ENCODE assay signal across 13 cellular contexts in genomic region chr5:181163487-181164075, GRCh38. TPM values are rescaled to one million over a fixed set of nuclear protein-coding genes. Genes with fewer than 3 reads are reported as not detected.
DNase-seq lines count a peak whose midpoint lies in the region; ATAC-seq, FAIRE-seq and TF ChIP-seq lines count a peak whose summit lies in the region.
"Had no signal": no experiment of that assay in that cellular context is flagged by ENCODE, and none has a peak within 500 bp of the region (broad histone marks: within the 10 kb centered on the region; RNA-seq: fewer than 3 reads in every experiment).

No MANE protein-coding gene starts in this region.

- H3K27me3 Mint-ChIP-seq in CD8-positive, alpha-beta memory T cell, result peaks cover 40 to 50% of the 10 kb centered on the region in 2 donors
- peaks cover 5% of the 10 kb centered on the region for H3K27me3 Mint-ChIP-seq in HFFc6 (ENCODE audit: insufficient read depth)
- H3K27me3 Mint-ChIP-seq in activated CD8-positive, alpha-beta T cell treated with anti-CD3 and anti-CD28 coated beads for 36 hours, result peaks cover 31% of the 10 kb centered on the region

- no peaks in the 10 kb centered on the region for H3K36me3 Mint-ChIP-seq in CD8-positive, alpha-beta memory T cell
- H3K36me3 Mint-ChIP-seq in HFFc6 (ENCODE audit: low read depth), result no peaks in the 10 kb centered on the region
- H3K36me3 Mint-ChIP-seq in activated CD8-positive, alpha-beta T cell treated with anti-CD3 and anti-CD28 coated beads for 36 hours (ENCODE audit: low read depth), result no peaks in the 10 kb centered on the region

- peak overlapping the region in 4 of 7 donors; percentile 38 to 79 (median 54) for H3K4me3 Mint-ChIP-seq in CD8-positive, alpha-beta memory T cell
- peak overlapping the region; percentile 86 for H3K4me3 Mint-ChIP-seq in HFFc6
- peak overlapping the region; percentile 57 for H3K4me3 Mint-ChIP-seq in activated CD8-positive, alpha-beta T cell treated with anti-CD3 and anti-CD28 coated beads for 36 hours

- peak overlapping the region; percentile 63 for H3K27ac ChIP-seq in CD8-positive, alpha-beta memory T cell (ENCODE audit: low read depth, low read length)
- H3K27ac ChIP-seq in keratinocyte (ENCODE audit: control insufficient read depth, insufficient read depth, low read length) (no peak overlapping the region), psoas muscle (no peak overlapping the region), tibial artery (no peak overlapping the region)
- H3K27ac ChIP-seq: heart left ventricle, VCaP had no signal

- dilution Hi-C loops in keratinocyte (cut with MboI; ENCODE audit: extremely low pct_ligation_motif_present, low sequenced_read_pairs), result no loop called here

- no peaks in the 10 kb centered on the region for H3K79me2 ChIP-seq in keratinocyte (ENCODE audit: control insufficient read depth, insufficient read depth, low read length)

- no peaks in the 10 kb centered on the region for H3K27me3 ChIP-seq in CD8-positive, alpha-beta memory T cell (ENCODE audit: insufficient read depth, low read length, poor library complexity, severe bottlenecking)
- H3K27me3 ChIP-seq in keratinocyte (ENCODE audit: control insufficient read depth, extremely low read depth, insufficient read depth, low read length), result no peaks in the 10 kb centered on the region
- H3K27me3 ChIP-seq in psoas muscle (ENCODE audit: insufficient read depth in 3 of 3, low read length in 2 of 3), result peaks cover 0 to 40% (median 4%) of the 10 kb centered on the region in 3 donors
- H3K27me3 ChIP-seq in tibial artery, result peaks cover 0 to 51% of the 10 kb centered on the region in 2 donors

- peak overlapping the region in 7 of 8 donors; percentile 13 to 98 (median 90) for H3K27ac Mint-ChIP-seq in CD8-positive, alpha-beta memory T cell
- peak overlapping the region; percentile 59 for H3K27ac Mint-ChIP-seq in HFFc6
- peak overlapping the region; percentile 85 for H3K27ac Mint-ChIP-seq in activated CD8-positive, alpha-beta T cell treated with anti-CD3 and anti-CD28 coated beads for 36 hours

- POLR2A ChIA-PET in CD8-positive, alpha-beta memory T cell (lab: Charles Lee), result interaction anchor here (0.6 kb wide), 1 partner anchor 86 kb away, joined by 3 read pairs; no protein-coding TSS in a partner anchor
- POLR2A ChIA-PET in activated CD8-positive, alpha-beta T cell treated with anti-CD3 and anti-CD28 coated beads for 36 hours (lab: Charles Lee), result interaction anchor here (0.7 to 2.4 kb wide), 2 partner anchors 10 to 130 kb away, joined by 3 to 11 read pairs; no protein-coding TSS in a partner anchor

- DNase-seq in CD8-positive, alpha-beta memory T cell, result no peak
- DNase-seq in HFFc6 (peak; percentile 40), keratinocyte (ENCODE audit: low read depth, low spot score) (no peak), EL (no peak), psoas muscle (no peak), tibial artery (no peak), posterior vena cava (ENCODE audit: low spot score) (no peak)
- peak; percentile 41 for DNase-seq in activated CD8-positive, alpha-beta T cell treated with anti-CD3 and anti-CD28 coated beads for 36 hours
- DNase-seq: heart left ventricle, NCI-H2171 treated with DMSO at 0.1 percent for 48 hours, retina had no signal

- TF ChIP-seq CTCF in HFFc6 (IDR thresholded peaks at IDR 0.05) (0 out of 2 replicates have a peak, but pooled peaks have one; percentile 10), keratinocyte (optimal IDR thresholded peaks at IDR 0.05 in 1 of 3, IDR thresholded peaks at IDR 0.05 in 1 of 3, conservative IDR thresholded peaks at IDR 0.05 in 1 of 3; ENCODE audit: extremely low read depth in 1 of 3, insufficient read depth in 2 of 3, low read length in 3 of 3) (no peak), psoas muscle (IDR thresholded peaks at IDR 0.05) (no peak), tibial artery (IDR thresholded peaks at IDR 0.05) (no peak)
- no peak for TF ChIP-seq CTCF in activated CD8-positive, alpha-beta T cell treated with anti-CD3 and anti-CD28 coated beads for 36 hours (IDR thresholded peaks at IDR 0.05)

- peak overlapping the region; percentile 16 for H3K4me2 ChIP-seq in keratinocyte (ENCODE audit: control insufficient read depth, extremely low read depth, insufficient read depth, low read depth, low read length)

- H3K4me3 ChIP-seq in CD8-positive, alpha-beta memory T cell (ENCODE audit: low read length), result no peak overlapping the region
- H3K4me3 ChIP-seq in keratinocyte (ENCODE audit: control insufficient read depth in 2 of 3, extremely low read depth in 1 of 3, insufficient read depth in 2 of 3, low read depth in 1 of 3, low read length in 3 of 3), result no peak overlapping the region
- no peak overlapping the region for H3K4me3 ChIP-seq in psoas muscle
- no peak overlapping the region for H3K4me3 ChIP-seq in tibial artery

- WGBS in psoas muscle, 3 donors, result 64 to 67% (median 66%) methylated on average over 14 to 16 of the region's 16 CpGs

- H3K9ac ChIP-seq in keratinocyte (ENCODE audit: control insufficient read depth, extremely low read depth, insufficient read depth, low read length), result no peak overlapping the region

- no peak for ATAC-seq in activated CD8-positive, alpha-beta T cell treated with anti-CD3 and anti-CD28 coated beads for 36 hours
- ATAC-seq in psoas muscle, result no peak
- ATAC-seq: heart left ventricle had no signal

- H3K9me1 ChIP-seq in keratinocyte (ENCODE audit: control insufficient read depth, extremely low read depth, insufficient read depth, low read length), result no peaks in the 10 kb centered on the region

- intact Hi-C loops in activated CD8-positive, alpha-beta T cell treated with anti-CD3 and anti-CD28 coated beads for 36 hours (cut with micrococcal nuclease), result no loop called here
- intact Hi-C loops in psoas muscle (cut with DNase I) (no loop called here), tibial artery (cut with DNase I; ENCODE audit: low total_unique reads) (no loop called here), posterior vena cava (cut with DNase I) (no loop called here)

- peaks cover 27% of the 10 kb centered on the region for H3K4me1 ChIP-seq in CD8-positive, alpha-beta memory T cell (ENCODE audit: insufficient read depth, low read length)
- H3K4me1 ChIP-seq in keratinocyte (ENCODE audit: control insufficient read depth, extremely low read depth, insufficient read depth, low read length) (peaks cover 15% of the 10 kb centered on the region), psoas muscle (peaks cover 5% of the 10 kb centered on the region), tibial artery (peaks cover 0 to 8% (median 0%) of the 10 kb centered on the region in 4 donors)

- H3K9me3 ChIP-seq in CD8-positive, alpha-beta memory T cell (ENCODE audit: low read length), result no peaks in the 10 kb centered on the region
- H3K9me3 ChIP-seq in keratinocyte (ENCODE audit: control insufficient read depth, low read depth, low read length) (no peaks in the 10 kb centered on the region), psoas muscle (no peaks in the 10 kb centered on the region), tibial artery (no peaks in the 10 kb centered on the region)
- H3K9me3 ChIP-seq: heart left ventricle had no signal

- CTCF ChIA-PET in CD8-positive, alpha-beta memory T cell (lab: Charles Lee), result interaction anchor here (1.1 kb wide), 1 partner anchor 26 kb away, joined by 3 read pairs; no protein-coding TSS in a partner anchor
- CTCF ChIA-PET in activated CD8-positive, alpha-beta T cell treated with anti-CD3 and anti-CD28 coated beads for 36 hours (lab: Charles Lee), result interaction anchor here (0.6 kb wide), 1 partner anchor 79 kb away, joined by 3 read pairs; no protein-coding TSS in a partner anchor

- no peaks in the 10 kb centered on the region for H3K36me3 ChIP-seq in CD8-positive, alpha-beta memory T cell (ENCODE audit: insufficient read depth, low read length)
- H3K36me3 ChIP-seq in keratinocyte (ENCODE audit: control insufficient read depth in 2 of 2, extremely low read depth in 1 of 2, insufficient read depth in 2 of 2, low read length in 2 of 2) (no peaks in the 10 kb centered on the region), psoas muscle (ENCODE audit: insufficient read depth in 1 of 2, low read depth in 1 of 2) (no peaks in the 10 kb centered on the region), tibial artery (no peaks in the 10 kb centered on the region)
- H3K36me3 ChIP-seq: heart left ventricle had no signal

- no peak for FAIRE-seq in keratinocyte (lab: Jason Lieb, UNC)
- FAIRE-seq: bronchial epithelial cell had no signal

- no peaks in the 10 kb centered on the region for H4K20me1 ChIP-seq in keratinocyte (ENCODE audit: control insufficient read depth, extremely low read depth, insufficient read depth, low read length)

- H3K4me1 Mint-ChIP-seq in CD8-positive, alpha-beta memory T cell, result peaks cover 13 to 46% (median 34%) of the 10 kb centered on the region in 3 donors
- peaks cover 63% of the 10 kb centered on the region for H3K4me1 Mint-ChIP-seq in HFFc6 (ENCODE audit: low read depth)
- H3K4me1 Mint-ChIP-seq in activated CD8-positive, alpha-beta T cell treated with anti-CD3 and anti-CD28 coated beads for 36 hours (ENCODE audit: low read depth), result peaks cover 57% of the 10 kb centered on the region

- no peak overlapping the region for H2AFZ ChIP-seq in keratinocyte (ENCODE audit: control insufficient read depth, low read length)

- H3K9me3 Mint-ChIP-seq in CD8-positive, alpha-beta memory T cell, result peaks cover 0 to 2% (median 0%) of the 10 kb centered on the region in 5 donors
- H3K9me3 Mint-ChIP-seq in HFFc6, result no peaks in the 10 kb centered on the region
- H3K9me3 Mint-ChIP-seq in activated CD8-positive, alpha-beta T cell treated with anti-CD3 and anti-CD28 coated beads for 36 hours, result no peaks in the 10 kb centered on the region

RNA-seq across cellular contexts. Expression of gene OR2V2, which starts 16.2 kb away (rescaled TPM):
- total RNA-seq in CD8-positive, alpha-beta memory T cell, result not detected
- not detected for polyA plus RNA-seq in CD8-positive, alpha-beta memory T cell
- total RNA-seq in HFFc6 (2021; fragmentation: NEBNext Ultra II Directional; extraction: Animal tissue kit (Norgen Biotek cat#: 25700)), result not detected
- not detected for total RNA-seq in activated CD8-positive, alpha-beta T cell treated with anti-CD3 and anti-CD28 coated beads for 36 hours
- polyA plus RNA-seq in keratinocyte (not detected in 3 replicates), psoas muscle (not detected)
- not detected for polyA plus RNA-seq in keratinocyte (2011; ENCODE audit: low read depth)
- polyA plus RNA-seq in keratinocyte (2011; cell fraction: cytosol; rRNA removed), result not detected in 2 replicates
- polyA plus RNA-seq in keratinocyte (2011; cell fraction: nucleus; rRNA removed), result not detected in 2 replicates
- not detected in 2 replicates for polyA plus RNA-seq in keratinocyte (2012; ENCODE audit: low replicate concordance)
- polyA minus RNA-seq in keratinocyte, result not detected in 3 replicates
- not detected for polyA minus RNA-seq in keratinocyte (2011; cell fraction: cytosol; rRNA and poly(A)+ RNA removed)
- not detected in 2 replicates for polyA minus RNA-seq in keratinocyte (2011; cell fraction: nucleus; rRNA and poly(A)+ RNA removed)
- total RNA-seq in psoas muscle (not detected), posterior vena cava (not detected)
- total RNA-seq: bronchial epithelial cell, heart left ventricle had no signal
- polyA plus RNA-seq: heart left ventricle had no signal

RNA-seq across cellular contexts. Expression of gene OR2V1, which starts 32.6 kb away (rescaled TPM):
- not detected for total RNA-seq in CD8-positive, alpha-beta memory T cell
- not detected for polyA plus RNA-seq in CD8-positive, alpha-beta memory T cell
- total RNA-seq in HFFc6 (2021; fragmentation: NEBNext Ultra II Directional; extraction: Animal tissue kit (Norgen Biotek cat#: 25700)), result not detected
- not detected for total RNA-seq in activated CD8-positive, alpha-beta T cell treated with anti-CD3 and anti-CD28 coated beads for 36 hours
- polyA plus RNA-seq in keratinocyte, result not detected in 3 replicates
- not detected for polyA plus RNA-seq in keratinocyte (2011; ENCODE audit: low read depth)
- not detected in 2 replicates for polyA plus RNA-seq in keratinocyte (2011; cell fraction: cytosol; rRNA removed)
- polyA plus RNA-seq in keratinocyte (2011; cell fraction: nucleus; rRNA removed), result not detected in 2 replicates
- not detected in 2 replicates for polyA plus RNA-seq in keratinocyte (2012; ENCODE audit: low replicate concordance)
- polyA minus RNA-seq in keratinocyte, result not detected in 3 replicates
- not detected for polyA minus RNA-seq in keratinocyte (2011; cell fraction: cytosol; rRNA and poly(A)+ RNA removed)
- polyA minus RNA-seq in keratinocyte (2011; cell fraction: nucleus; rRNA and poly(A)+ RNA removed), result not detected in 2 replicates
- total RNA-seq in psoas muscle, result not detected
- polyA plus RNA-seq in psoas muscle, result not detected
- total RNA-seq in posterior vena cava, result not detected
- total RNA-seq: bronchial epithelial cell, heart left ventricle had no signal
- polyA plus RNA-seq: heart left ventricle had no signal

RNA-seq across cellular contexts. Expression of gene TRIM7, which starts 41.4 kb away (rescaled TPM):
- total RNA-seq in CD8-positive, alpha-beta memory T cell, result 1 to 10 TPM; 2.2 to 2.3 TPM
- polyA plus RNA-seq in CD8-positive, alpha-beta memory T cell, result 0.74 TPM
- 1 to 10 TPM; 2.8 to 7.5 (median 5.3) TPM for total RNA-seq in HFFc6 (2021; fragmentation: NEBNext Ultra II Directional; extraction: Animal tissue kit (Norgen Biotek cat#: 25700))
- total RNA-seq in activated CD8-positive, alpha-beta T cell treated with anti-CD3 and anti-CD28 coated beads for 36 hours, result 1 to 10 TPM; 1.1 to 3.0 TPM
- polyA plus RNA-seq in keratinocyte, result 21.7 to 27.6 TPM (median 22.4 TPM) in 3 replicates
- polyA plus RNA-seq in keratinocyte (2011; ENCODE audit: low read depth), result 8.8 TPM
- 20.1 and 22.0 TPM in 2 replicates for polyA plus RNA-seq in keratinocyte (2011; cell fraction: cytosol; rRNA removed)
- polyA plus RNA-seq in keratinocyte (2011; cell fraction: nucleus; rRNA removed), result 28.5 and 29.7 TPM in 2 replicates
- polyA plus RNA-seq in keratinocyte (2012; ENCODE audit: low replicate concordance), result 16.7 and 25.6 TPM in 2 replicates
- 7.2 to 10.6 TPM (median 8.1 TPM) in 3 replicates for polyA minus RNA-seq in keratinocyte
- polyA minus RNA-seq in keratinocyte (2011; cell fraction: cytosol; rRNA and poly(A)+ RNA removed), result 15.7 TPM
- polyA minus RNA-seq in keratinocyte (2011; cell fraction: nucleus; rRNA and poly(A)+ RNA removed), result 7.7 and 9.9 TPM in 2 replicates
- total RNA-seq in psoas muscle, result 10 to 100 TPM; 18.5 to 42.6 (median 32.4) TPM
- 10 to 100 TPM; 10.4 to 37.7 (median 21.2) TPM for polyA plus RNA-seq in psoas muscle
- total RNA-seq in posterior vena cava, result 1 to 10 TPM; 3.1 to 3.5 TPM

RNA-seq across cellular contexts. Expression of gene TRIM41, which starts 59.5 kb away (rescaled TPM):
- 10 to 100 TPM; 35.2 to 42.7 TPM for total RNA-seq in CD8-positive, alpha-beta memory T cell
- polyA plus RNA-seq in CD8-positive, alpha-beta memory T cell, result 2.2 TPM
- 10 to 100 TPM; 20.3 to 24.0 (median 22.5) TPM for total RNA-seq in HFFc6 (2021; fragmentation: NEBNext Ultra II Directional; extraction: Animal tissue kit (Norgen Biotek cat#: 25700))
- total RNA-seq in activated CD8-positive, alpha-beta T cell treated with anti-CD3 and anti-CD28 coated beads for 36 hours, result 10 to 100 TPM; 30.6 to 31.5 TPM
- polyA plus RNA-seq in keratinocyte (11.8 to 14.1 TPM (median 13.4 TPM) in 3 replicates), psoas muscle (10 to 100 TPM; 12.5 to 44.0 (median 17.4) TPM)
- 6.8 TPM for polyA plus RNA-seq in keratinocyte (2011; ENCODE audit: low read depth)
- polyA plus RNA-seq in keratinocyte (2011; cell fraction: cytosol; rRNA removed), result 9.2 and 12.8 TPM in 2 replicates
- 40.3 and 44.3 TPM in 2 replicates for polyA plus RNA-seq in keratinocyte (2011; cell fraction: nucleus; rRNA removed)
- polyA plus RNA-seq in keratinocyte (2012; ENCODE audit: low replicate concordance), result 12.2 and 19.8 TPM in 2 replicates
- polyA minus RNA-seq in keratinocyte, result 5.2 to 10.3 TPM (median 5.3 TPM) in 3 replicates
- 12.5 TPM for polyA minus RNA-seq in keratinocyte (2011; cell fraction: cytosol; rRNA and poly(A)+ RNA removed)
- polyA minus RNA-seq in keratinocyte (2011; cell fraction: nucleus; rRNA and poly(A)+ RNA removed), result 11.0 and 11.1 TPM in 2 replicates
- total RNA-seq in psoas muscle (10 to 100 TPM; 26.6 to 33.6 (median 31.5) TPM), posterior vena cava (10 to 100 TPM; 15.2 to 20.4 TPM)

Comparison
In these comparisons a context has a peak if more than half of its experiments do, and no peak if none do; other contexts are left out.
1. DNase-seq: peak in HFFc6 (single experiment) and activated CD8-positive, alpha-beta T cell treated with anti-CD3 and anti-CD28 coated beads for 36 hours (single experiment); none in CD8-positive, alpha-beta memory T cell (0 of 5), keratinocyte (single experiment), EL (single experiment), psoas muscle (0 of 2), tibial artery (0 of 2) and posterior vena cava (single experiment).
2. Peak in every context shown above with its lines, with median percentiles within 50 percentile points of each other: H3K27ac Mint-ChIP-seq and H3K4me3 Mint-ChIP-seq.